Comparison of ENCODE assay signal across 24 cellular contexts in genomic region chr6:161211380-161212035, GRCh38.
"Had no signal": no experiment of that assay in that cellular context is flagged by ENCODE, and none has a peak within 500 bp of the region (broad histone marks: within the 10 kb centered on the region; RNA-seq: fewer than 3 reads in every experiment).

No MANE protein-coding gene starts in this region.

- H3K4me3 ChIP-seq: colonic mucosa, left ventricle myocardium inferior, mucosa of descending colon, ovary, psoas muscle, stomach, vagina had no signal

- H3K9me3 ChIP-seq: colonic mucosa, ovary, psoas muscle, vagina had no signal

- H3K4me1 ChIP-seq: colonic mucosa, left ventricle myocardium inferior, psoas muscle, vagina had no signal

- H3K27ac ChIP-seq: colonic mucosa, left ventricle myocardium inferior, ovary, psoas muscle, stomach, vagina had no signal

- H3K27me3 ChIP-seq: colonic mucosa, ovary, stomach, vagina had no signal

- H3K36me3 ChIP-seq: colonic mucosa, left ventricle myocardium inferior, ovary, vagina had no signal

- ATAC-seq: activated CD8-positive, alpha-beta T cell treated with anti-CD3 and anti-CD28 coated beads for 36 hours; activated T-helper 17 cell treated with anti-CD3 and anti-CD28 coated beads, Interleukin-2, amount 50 U/mL, for 72 hours; mucosa of descending colon; psoas muscle; right cardiac atrium; stimulated activated effector memory CD8-positive, alpha-beta T cell treated with anti-CD3 and anti-CD28 coated beads, Interleukin-12 subunit alpha, Interleukin-12 subunit beta, amount 100 ng/mL, for 72 hours had no signal

- DNase-seq: activated CD4-positive, alpha-beta T cell treated with anti-CD3 and anti-CD28 coated beads, Interleukin-2, amount 10 ng/mL, durations not matched to agents 24 days and 14 days; activated CD4-positive, CD25-positive, alpha-beta regulatory T cell; activated CD8-positive, alpha-beta T cell treated with anti-CD3 and anti-CD28 coated beads for 36 hours; activated naive CD4-positive, alpha-beta T cell; activated naive CD8-positive, alpha-beta T cell treated with anti-CD3 and anti-CD28 coated beads for 36 hours; activated T-cell treated with anti-CD3 and anti-CD28 coated beads, Interleukin-2, amount 50 U/mL, for 1 hour; amygdala; caudate nucleus; colonic mucosa; hypothalamus; kidney glomerular epithelial cell; left ventricle myocardium inferior; mucosa of descending colon; naive B cell; ovary; psoas muscle; right cardiac atrium; small intestine; stimulated activated CD4-positive, alpha-beta T cell treated with anti-CD3 and anti-CD28 coated beads, Interleukin-4, amount 100 ng/mL, for 24 hours; stomach; trophoblast cell had no signal
